1 cellular context compared by ENCODE assay signal in genomic region chr6:3848925-3849605, GRCh38.
TF ChIP-seq lines count a peak whose summit lies in the region.

Gene FAM50B, plus strand, starts transcription at chr6:3849373. Its CDS starts 439 bp downstream, at chr6:3849812.

TF ChIP-seq in IMR-90, 13 proteins besides CTCF, POLR2A, EP300 and RAD21 (continued from another document):
- TF ChIP-seq CEBPB (IDR thresholded peaks at IDR 0.05; ENCODE audit: low read depth, low read length): peak; percentile 44; the same call in 1 of the 2 replicates
- no peak for TF ChIP-seq USF2 (IDR thresholded peaks at IDR 0.05; ENCODE audit: low read depth, low read length)
- no peak for TF ChIP-seq FOS (IDR thresholded peaks at IDR 0.05; ENCODE audit: low read depth, low read length)
- TF ChIP-seq ELK1 (IDR thresholded peaks at IDR 0.05; ENCODE audit: borderline replicate concordance, low read depth, low read length): no peak
- no peak for TF ChIP-seq RCOR1 (IDR thresholded peaks at IDR 0.05; ENCODE audit: insufficient replicate concordance, low read length)
- TF ChIP-seq BHLHE40 (IDR thresholded peaks at IDR 0.05; ENCODE audit: low read depth, low read length): peak; percentile 93
- TF ChIP-seq SMC3 (IDR thresholded peaks at IDR 0.05; ENCODE audit: low read depth, low read length): peak; percentile 98
- peak; percentile 22; the same call in 1 of the 2 replicates for TF ChIP-seq MXI1 (IDR thresholded peaks at IDR 0.05; ENCODE audit: borderline replicate concordance, low read depth, low read length)
